ENCODE assay signal across 13 cellular contexts in the genomic region with DNA sequence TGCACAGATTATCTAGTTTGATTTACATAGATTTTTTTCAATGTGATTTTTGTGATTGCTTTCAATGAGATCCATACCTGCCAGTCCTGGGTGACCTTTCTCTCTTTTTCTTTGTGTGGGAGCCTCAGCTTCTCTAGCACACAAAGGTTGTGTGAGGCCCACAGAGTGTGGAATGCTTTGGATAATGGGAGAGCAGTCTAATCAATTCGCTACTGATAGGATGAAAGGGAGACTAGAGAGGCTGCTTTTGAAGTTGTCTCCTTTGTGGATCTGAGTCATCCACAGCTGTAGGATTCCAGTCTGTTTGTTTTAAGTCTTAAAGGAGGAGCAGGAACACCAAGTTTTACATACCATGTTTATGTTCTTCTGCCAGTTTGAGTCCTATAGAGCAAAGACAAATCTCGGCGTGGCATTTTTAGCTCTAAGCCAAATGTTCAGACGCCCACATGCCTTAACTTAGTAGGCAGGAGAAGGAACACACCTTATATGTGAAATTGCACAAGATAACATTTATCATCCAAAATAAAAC.
DNase-seq lines count a peak whose midpoint lies in the region; ATAC-seq, FAIRE-seq and TF ChIP-seq lines count a peak whose summit lies in the region.
"Had no signal": no experiment of that assay in that cellular context is flagged by ENCODE, and none has a peak within 500 bp of the region (broad histone marks: within the 10 kb centered on the region; RNA-seq: fewer than 3 reads in every experiment).

No MANE protein-coding gene starts in this region.

- in situ Hi-C loops in HepG2 (cut with HindIII; ENCODE audit: extremely low pct_ligation_motif_present, low pct_unique_long_range_greater_than_20kb), result loop anchor here (5.0 to 10.0 kb wide), 2 partner anchors 73 to 375 kb away; no protein-coding TSS in a partner anchor

- H3K9me3 ChIP-seq in HepG2 (ENCODE audit: low read length) (no peaks in the 10 kb centered on the region), right lobe of liver (no peaks in the 10 kb centered on the region)
- H3K9me3 ChIP-seq: heart left ventricle had no signal

- TF ChIP-seq EP300 in HepG2 (IDR thresholded peaks at IDR 0.05; ENCODE audit: low read depth in 2 of 2, low read length in 2 of 2) (peak; percentile 95 to 99), HepG2 (CRISPR knock-in tag; IDR thresholded peaks at IDR 0.05; ENCODE audit: borderline replicate concordance) (peak; percentile 99)

- no peaks in the 10 kb centered on the region for H3K79me2 ChIP-seq in HepG2 (ENCODE audit: insufficient read depth, low read length)

- TF ChIP-seq CTCF in HepG2 (CRISPR knock-in tag; IDR thresholded peaks at IDR 0.05) (no peak), right lobe of liver (IDR thresholded peaks at IDR 0.05) (no peak)

- CTCF ChIA-PET in HepG2 (lab: Yijun Ruan, JAX; ENCODE audit: low intra/inter-chr PET ratio, low total read pairs), result no interaction called here

- ATAC-seq in HepG2 (peak; percentile 99), right lobe of liver (no peak), Right ventricle myocardium superior (ENCODE audit: poor library complexity) (no peak)
- ATAC-seq: T-cell had no signal

- H3K27me3 ChIP-seq in HepG2 (ENCODE audit: control insufficient read depth in 1 of 2, insufficient read depth in 2 of 2, low read length in 2 of 2), result no peaks in the 10 kb centered on the region
- no peaks in the 10 kb centered on the region for H3K27me3 ChIP-seq in right lobe of liver
- H3K27me3 ChIP-seq: heart left ventricle had no signal

- peak overlapping the region; percentile 79 for H3K9ac ChIP-seq in HepG2 (ENCODE audit: insufficient read depth, low read depth, low read length)

- peak in 1 of 2 experiments; percentile 19; a peak in 1 of 4 replicates for TF ChIP-seq POLR2A in HepG2 (IDR thresholded peaks at IDR 0.05; ENCODE audit: insufficient read depth in 1 of 2, low read depth in 2 of 2, low read length in 2 of 2)
- TF ChIP-seq POLR2A in right lobe of liver (IDR thresholded peaks at IDR 0.05), result no peak

- TF ChIP-seq RAD21 in HepG2 (CRISPR knock-in tag; IDR thresholded peaks at IDR 0.05), result peak; percentile 32; the same call in 1 of the 2 replicates

- no peak overlapping the region for H2AFZ ChIP-seq in HepG2 (ENCODE audit: low read length)

- H4K20me1 ChIP-seq in HepG2 (ENCODE audit: insufficient read depth, low read length), result no peaks in the 10 kb centered on the region

- intact Hi-C loops in HepG2 (cut with micrococcal nuclease; ENCODE audit: unreplicated experiment) (loop anchor here (1.0 to 5.0 kb wide), 6 partner anchors 76 to 377 kb away; partner anchors contain the start of gene ARL4A), right lobe of liver (cut with DNase I) (no loop called here), Right ventricle myocardium superior (cut with DNase I) (no loop called here)

- H3K27ac ChIP-seq in HepG2 (ENCODE audit: extremely low read length, insufficient read depth, low read length) (peak overlapping the region; percentile 97), right lobe of liver (no peak overlapping the region)
- H3K27ac ChIP-seq: heart left ventricle had no signal

- peak overlapping the region; percentile 81 for H3K4me2 ChIP-seq in HepG2 (ENCODE audit: low read depth, low read length)

- H3K4me1 ChIP-seq in HepG2 (ENCODE audit: insufficient read depth, low read length), result peaks cover 65% of the 10 kb centered on the region
- no peaks in the 10 kb centered on the region for H3K4me1 ChIP-seq in right lobe of liver

- POLR2A ChIA-PET in HepG2 (lab: Yijun Ruan, JAX), result interaction anchor here (0.7 to 2.8 kb wide), 16 partner anchors 10 to 379 kb away, joined by 3 to 20 read pairs (median 6); partner anchors contain the start of gene ARL4A

- peak; percentile 88 for FAIRE-seq in HepG2 (lab: Jason Lieb, UNC)

- peak; percentile 100 for DNase-seq in HepG2 (ENCODE audit: low spot score)
- no peak for DNase-seq in right lobe of liver
- peak; percentile 60 for DNase-seq in brain pericyte (ENCODE audit: low read depth, low spot score)
- DNase-seq in inferior parietal cortex (ENCODE audit: extremely low spot score), result peak; percentile 73
- DNase-seq in NCI-H2196 (lab: John Stamatoyannopoulos, UW; ENCODE audit: unreplicated experiment), result no peak
- DNase-seq in NK-92 (lab: John Stamatoyannopoulos, UW; ENCODE audit: unreplicated experiment), result no peak
- DNase-seq in Right ventricle myocardium superior, result no peak
- DNase-seq in activated CD4-positive, alpha-beta T cell treated with anti-CD3 and anti-CD28 coated beads for 48 hours, result no peak
- DNase-seq: activated effector memory CD4-positive, alpha-beta T cell treated with anti-CD3 and anti-CD28 coated beads, Interleukin-2, amount 50 U/mL, for 16 hours; heart left ventricle; NCI-H1436; stimulated activated naive CD4-positive, alpha-beta T cell; T-cell had no signal

- WGBS in HepG2 (ENCODE audit: low lambda C conversion rate), result 1% methylated on average over 4 of the region's 4 CpGs
- 70% methylated on average over 4 of the region's 4 CpGs for WGBS in right lobe of liver (ENCODE audit: insufficient coverage, low coverage, low lambda C conversion rate, missing lambda C conversion rate)

- no TSS peak for BruUV-seq in HepG2 (replicated peaks; lab: Mats Ljungman, UMichigan)

- H3K36me3 ChIP-seq in HepG2 (replicated peaks in 1 of 2; ENCODE audit: control insufficient read depth in 1 of 2, insufficient read depth in 2 of 2, low read length in 2 of 2), result no peaks in the 10 kb centered on the region
- no peaks in the 10 kb centered on the region for H3K36me3 ChIP-seq in right lobe of liver
- H3K36me3 ChIP-seq: heart left ventricle had no signal

- H3K4me3 ChIP-seq in HepG2 (replicated peaks in 1 of 3; ENCODE audit: insufficient read depth in 1 of 3, low read depth in 2 of 3, low read length in 3 of 3), result peak overlapping the region; percentile 3 to 48 (median 27); a peak in 3 of 6 replicates
- no peak overlapping the region for H3K4me3 ChIP-seq in right lobe of liver
- H3K4me3 ChIP-seq: heart left ventricle had no signal

TF ChIP-seq in HepG2, 621 proteins besides CTCF, POLR2A, EP300 and RAD21 (continues in another document):
- TF ChIP-seq, protein P1, sequence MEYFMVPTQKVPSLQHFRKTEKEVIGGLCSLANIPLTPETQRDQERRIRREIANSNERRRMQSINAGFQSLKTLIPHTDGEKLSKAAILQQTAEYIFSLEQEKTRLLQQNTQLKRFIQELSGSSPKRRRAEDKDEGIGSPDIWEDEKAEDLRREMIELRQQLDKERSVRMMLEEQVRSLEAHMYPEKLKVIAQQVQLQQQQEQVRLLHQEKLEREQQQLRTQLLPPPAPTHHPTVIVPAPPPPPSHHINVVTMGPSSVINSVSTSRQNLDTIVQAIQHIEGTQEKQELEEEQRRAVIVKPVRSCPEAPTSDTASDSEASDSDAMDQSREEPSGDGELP (IDR thresholded peaks at IDR 0.05; ENCODE audit: borderline replicate concordance, low read depth), result peak; percentile 99
- TF ChIP-seq RBAK (CRISPR knock-in tag; IDR thresholded peaks at IDR 0.05) (peak; percentile 20; the same call in 1 of the 2 replicates), SALL2 (CRISPR knock-in tag; IDR thresholded peaks at IDR 0.05) (peak; percentile 59; the same call in 1 of the 2 replicates), ELF1 (CRISPR knock-in tag; IDR thresholded peaks at IDR 0.05) (no peak), NR2F2 (IDR thresholded peaks at IDR 0.05; ENCODE audit: borderline replicate concordance, low read depth) (peak; percentile 89), ZNF10 (CRISPR knock-in tag; IDR thresholded peaks at IDR 0.05; ENCODE audit: borderline replicate concordance, low read depth) (no peak), ADNP (CRISPR knock-in tag; IDR thresholded peaks at IDR 0.05) (no peak), JUND (CRISPR knock-in tag; IDR thresholded peaks at IDR 0.05) (peak; percentile 98), CEBPB (IDR thresholded peaks at IDR 0.05; ENCODE audit: borderline replicate concordance, low read depth, low read length) (no peak), MIER2 (CRISPR knock-in tag; IDR thresholded peaks at IDR 0.05) (peak; percentile 66), ZNF576 (CRISPR knock-in tag; IDR thresholded peaks at IDR 0.05) (no peak), FOXA3 (CRISPR knock-in tag; IDR thresholded peaks at IDR 0.05) (peak; percentile 92)
- TF ChIP-seq, protein P2, sequence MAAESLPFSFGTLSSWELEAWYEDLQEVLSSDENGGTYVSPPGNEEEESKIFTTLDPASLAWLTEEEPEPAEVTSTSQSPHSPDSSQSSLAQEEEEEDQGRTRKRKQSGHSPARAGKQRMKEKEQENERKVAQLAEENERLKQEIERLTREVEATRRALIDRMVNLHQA (CRISPR knock-in tag; IDR thresholded peaks at IDR 0.05), result 0 out of 2 replicates have a peak, but pooled peaks have one; percentile 23
- TF ChIP-seq, protein P3, sequence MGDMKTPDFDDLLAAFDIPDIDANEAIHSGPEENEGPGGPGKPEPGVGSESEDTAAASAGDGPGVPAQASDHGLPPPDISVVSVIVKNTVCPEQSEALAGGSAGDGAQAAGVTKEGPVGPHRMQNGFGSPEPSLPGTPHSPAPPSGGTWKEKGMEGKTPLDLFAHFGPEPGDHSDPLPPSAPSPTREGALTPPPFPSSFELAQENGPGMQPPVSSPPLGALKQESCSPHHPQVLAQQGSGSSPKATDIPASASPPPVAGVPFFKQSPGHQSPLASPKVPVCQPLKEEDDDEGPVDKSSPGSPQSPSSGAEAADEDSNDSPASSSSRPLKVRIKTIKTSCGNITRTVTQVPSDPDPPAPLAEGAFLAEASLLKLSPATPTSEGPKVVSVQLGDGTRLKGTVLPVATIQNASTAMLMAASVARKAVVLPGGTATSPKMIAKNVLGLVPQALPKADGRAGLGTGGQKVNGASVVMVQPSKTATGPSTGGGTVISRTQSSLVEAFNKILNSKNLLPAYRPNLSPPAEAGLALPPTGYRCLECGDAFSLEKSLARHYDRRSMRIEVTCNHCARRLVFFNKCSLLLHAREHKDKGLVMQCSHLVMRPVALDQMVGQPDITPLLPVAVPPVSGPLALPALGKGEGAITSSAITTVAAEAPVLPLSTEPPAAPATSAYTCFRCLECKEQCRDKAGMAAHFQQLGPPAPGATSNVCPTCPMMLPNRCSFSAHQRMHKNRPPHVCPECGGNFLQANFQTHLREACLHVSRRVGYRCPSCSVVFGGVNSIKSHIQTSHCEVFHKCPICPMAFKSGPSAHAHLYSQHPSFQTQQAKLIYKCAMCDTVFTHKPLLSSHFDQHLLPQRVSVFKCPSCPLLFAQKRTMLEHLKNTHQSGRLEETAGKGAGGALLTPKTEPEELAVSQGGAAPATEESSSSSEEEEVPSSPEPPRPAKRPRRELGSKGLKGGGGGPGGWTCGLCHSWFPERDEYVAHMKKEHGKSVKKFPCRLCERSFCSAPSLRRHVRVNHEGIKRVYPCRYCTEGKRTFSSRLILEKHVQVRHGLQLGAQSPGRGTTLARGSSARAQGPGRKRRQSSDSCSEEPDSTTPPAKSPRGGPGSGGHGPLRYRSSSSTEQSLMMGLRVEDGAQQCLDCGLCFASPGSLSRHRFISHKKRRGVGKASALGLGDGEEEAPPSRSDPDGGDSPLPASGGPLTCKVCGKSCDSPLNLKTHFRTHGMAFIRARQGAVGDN (CRISPR knock-in tag; IDR thresholded peaks at IDR 0.05), result no peak

Comparison
In these comparisons a context has a peak if more than half of its experiments do, and no peak if none do; other contexts are left out.
1. DNase-seq: peak in HepG2 (single experiment), brain pericyte (single experiment) and inferior parietal cortex (single experiment); none in right lobe of liver (0 of 3), NCI-H2196 (single experiment), NK-92 (single experiment), Right ventricle myocardium superior (single experiment) and activated CD4-positive, alpha-beta T cell treated with anti-CD3 and anti-CD28 coated beads for 48 hours (single experiment).
2. H3K4me3 ChIP-seq: peak in HepG2 (3 of 3); none in right lobe of liver (0 of 3).